15 cellular contexts compared by ENCODE assay signal in the genomic region with DNA sequence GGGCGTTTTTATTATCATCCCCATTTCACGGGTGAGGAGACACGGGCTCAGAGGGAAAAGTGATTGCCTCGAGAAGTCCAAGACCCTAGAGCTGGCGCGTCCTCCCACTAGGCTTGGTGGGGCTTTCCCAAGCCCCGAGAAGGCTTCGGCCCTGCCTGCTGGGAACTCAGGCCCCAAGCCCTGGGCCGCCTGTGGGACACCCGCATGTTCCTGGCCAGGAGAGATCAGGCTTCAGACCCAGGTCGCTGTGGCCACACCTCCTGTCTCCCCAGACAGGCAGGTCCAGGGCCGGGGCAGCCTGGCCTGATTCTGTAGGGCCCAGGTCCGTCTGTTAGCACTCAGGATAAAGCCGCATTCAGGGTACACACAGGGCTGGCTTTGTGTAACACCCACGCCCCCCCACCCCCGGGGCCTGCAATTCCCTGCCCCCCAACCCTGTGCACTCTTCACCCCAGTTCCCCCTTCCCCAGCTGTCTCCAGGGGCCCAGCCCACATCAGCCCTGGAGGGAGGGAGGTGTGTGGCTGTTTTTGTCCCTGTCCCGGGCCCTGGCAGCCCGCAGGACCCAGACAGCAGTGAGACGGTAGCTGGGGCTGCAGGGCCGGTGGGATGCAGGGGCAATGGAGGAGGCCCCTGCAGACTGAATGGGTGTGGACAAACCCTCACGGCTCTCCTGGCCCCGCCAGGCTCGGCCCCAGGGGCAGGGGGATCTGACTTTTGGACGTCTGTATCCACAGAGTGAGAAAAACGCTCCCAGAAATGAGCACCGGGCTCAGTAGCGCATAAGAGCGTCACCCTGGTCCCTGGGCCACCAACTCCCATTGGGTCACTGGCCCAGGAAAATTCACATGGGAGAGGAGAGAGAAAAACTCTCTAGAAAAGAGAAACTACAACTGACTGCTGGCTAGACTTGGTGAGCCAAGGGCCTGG. TPM values are rescaled to one million over a fixed set of nuclear protein-coding genes. Genes with fewer than 3 reads are reported as not detected.
A peak's percentile ranks its signal among the peaks of the same experiment; 100 is the strongest.
DNase-seq lines count a peak whose midpoint lies in the region; ATAC-seq and TF ChIP-seq lines count a peak whose summit lies in the region.
"Had no signal": no experiment of that assay in that cellular context is flagged by ENCODE, and none has a peak within 500 bp of the region (broad histone marks: within the 10 kb centered on the region; RNA-seq: fewer than 3 reads in every experiment).

No MANE protein-coding gene starts in this region.

- no peak overlapping the region for H3K4me3 ChIP-seq in body of pancreas
- H3K4me3 ChIP-seq in HAP-1: no peak overlapping the region

- H3K36me3 ChIP-seq in body of pancreas (replicated peaks in 1 of 2; ENCODE audit: insufficient read depth in 1 of 2, low read depth in 2 of 2) (no peaks in the 10 kb centered on the region), HAP-1 (replicated peaks) (no peaks in the 10 kb centered on the region)

- H3K27me3 ChIP-seq in body of pancreas: no peaks in the 10 kb centered on the region
- H3K27me3 ChIP-seq in HAP-1 (ENCODE audit: low read depth): no peaks in the 10 kb centered on the region

- TF ChIP-seq CTCF in body of pancreas (IDR thresholded peaks at IDR 0.05) (no peak), mesothelial cell of epicardium (IDR thresholded peaks at IDR 0.05; ENCODE audit: unreplicated experiment) (no peak)

- peaks cover 16% of the 10 kb centered on the region for H3K4me1 Mint-ChIP-seq in activated naive CD4-positive, alpha-beta T cell treated with anti-CD3 and anti-CD28 coated beads for 36 hours (ENCODE audit: low read depth)
- H3K4me1 Mint-ChIP-seq in mesothelial cell of epicardium: peaks cover 7% of the 10 kb centered on the region

- no peak overlapping the region for H3K27ac ChIP-seq in body of pancreas

- DNase-seq in activated naive CD4-positive, alpha-beta T cell treated with anti-CD3 and anti-CD28 coated beads, Interleukin-2, amount 50 U/mL, for 16 hours: peak; percentile 7
- DNase-seq in activated naive CD4-positive, alpha-beta T cell treated with anti-CD3 and anti-CD28 coated beads for 36 hours: no peak
- DNase-seq in body of pancreas (peak in 3 of 4 donors; percentile 6 to 15 (median 10)), mesothelial cell of epicardium (ENCODE audit: low spot score in 2 of 2, unreplicated experiment in 2 of 2) (peak in 1 of 2 experiments; percentile 9), ureter (ENCODE audit: low spot score) (peak; percentile 29), HAP-1 (ENCODE audit: low spot score in 2 of 2) (no peak), AG08396 (ENCODE audit: low spot score) (no peak)
- DNase-seq in stimulated activated CD4-positive, alpha-beta T cell treated with anti-CD3 and anti-CD28 coated beads, Interleukin-12 subunit alpha, Interleukin-12 subunit beta, amount 100 ng/mL, for 4 hours: no peak
- DNase-seq: cerebellar nuclear complex, EL, erythroblast had no signal

- no peak overlapping the region for H3K4me3 Mint-ChIP-seq in activated naive CD4-positive, alpha-beta T cell treated with anti-CD3 and anti-CD28 coated beads for 36 hours
- no peak overlapping the region for H3K4me3 Mint-ChIP-seq in mesothelial cell of epicardium
- H3K4me3 Mint-ChIP-seq: activated naive CD4-positive, alpha-beta T cell treated with anti-CD3 and anti-CD28 coated beads, Interleukin-2, amount 50 U/mL, for 24 hours; B cell; neural crest cell had no signal

- no peak for ATAC-seq in body of pancreas
- ATAC-seq: HCT116 had no signal

- H3K36me3 Mint-ChIP-seq in activated naive CD4-positive, alpha-beta T cell treated with anti-CD3 and anti-CD28 coated beads for 36 hours (ENCODE audit: low read depth): no peaks in the 10 kb centered on the region
- peaks cover 2% of the 10 kb centered on the region for H3K36me3 Mint-ChIP-seq in mesothelial cell of epicardium

- H3K4me1 ChIP-seq in body of pancreas (peaks cover 10% of the 10 kb centered on the region), HAP-1 (no peaks in the 10 kb centered on the region)

- WGBS in body of pancreas, 2 donors: 71 to 79% methylated on average over 4 to 27 of the region's 28 CpGs

- no peaks in the 10 kb centered on the region for H3K27me3 Mint-ChIP-seq in activated naive CD4-positive, alpha-beta T cell treated with anti-CD3 and anti-CD28 coated beads for 36 hours (ENCODE audit: low read depth)
- no peaks in the 10 kb centered on the region for H3K27me3 Mint-ChIP-seq in mesothelial cell of epicardium (ENCODE audit: low read depth)
- H3K27me3 Mint-ChIP-seq: activated naive CD4-positive, alpha-beta T cell treated with anti-CD3 and anti-CD28 coated beads, Interleukin-2, amount 50 U/mL, for 24 hours; B cell had no signal

- CTCF ChIA-PET in activated naive CD4-positive, alpha-beta T cell treated with anti-CD3 and anti-CD28 coated beads for 36 hours (lab: Charles Lee): no interaction called here

- in situ Hi-C loops in HAP-1 (cut with MboI; ENCODE audit: low sequenced_read_pairs): no loop called here

- H3K27ac Mint-ChIP-seq in activated naive CD4-positive, alpha-beta T cell treated with anti-CD3 and anti-CD28 coated beads for 36 hours: no peak overlapping the region
- peak overlapping the region; percentile 66 for H3K27ac Mint-ChIP-seq in mesothelial cell of epicardium
- H3K27ac Mint-ChIP-seq: activated naive CD4-positive, alpha-beta T cell treated with anti-CD3 and anti-CD28 coated beads, Interleukin-2, amount 50 U/mL, for 24 hours; B cell had no signal

- H3K9me3 ChIP-seq in body of pancreas (no peaks in the 10 kb centered on the region), HAP-1 (no peaks in the 10 kb centered on the region)

- H3K9me3 Mint-ChIP-seq in activated naive CD4-positive, alpha-beta T cell treated with anti-CD3 and anti-CD28 coated beads for 36 hours: no peaks in the 10 kb centered on the region
- H3K9me3 Mint-ChIP-seq in mesothelial cell of epicardium: no peaks in the 10 kb centered on the region
- H3K9me3 Mint-ChIP-seq: activated naive CD4-positive, alpha-beta T cell treated with anti-CD3 and anti-CD28 coated beads, Interleukin-2, amount 50 U/mL, for 24 hours; neural crest cell had no signal

- intact Hi-C loops in activated naive CD4-positive, alpha-beta T cell treated with anti-CD3 and anti-CD28 coated beads for 36 hours (cut with micrococcal nuclease): no loop called here
- intact Hi-C loops in body of pancreas (cut with DNase I): no loop called here

- TF ChIP-seq POLR2A in body of pancreas (IDR thresholded peaks at IDR 0.05): no peak

RNA-seq across cellular contexts. Expression of gene ZBP1, which starts 42.4 kb away (rescaled TPM):
- total RNA-seq in activated naive CD4-positive, alpha-beta T cell treated with anti-CD3 and anti-CD28 coated beads for 36 hours: under 1 TPM in 1 of 2 experiments, not detected in 1; 0.14 TPM
- under 1 TPM in 1 of 2 donors, not detected in 1; 0.26 TPM for total RNA-seq in body of pancreas
- not detected in 3 replicates for total RNA-seq in mesothelial cell of epicardium
- 2.4 TPM for total RNA-seq in ureter
- total RNA-seq: neural crest cell had no signal

RNA-seq across cellular contexts. Expression of gene PMEPA1, which starts 47.2 kb away (rescaled TPM):
- total RNA-seq in activated naive CD4-positive, alpha-beta T cell treated with anti-CD3 and anti-CD28 coated beads for 36 hours: 1 to 10 TPM; 2.0 to 2.2 TPM
- total RNA-seq in body of pancreas: 10 to 100 TPM; 22.7 to 23.9 TPM
- 39.7 to 40.7 TPM (median 39.9 TPM) in 3 replicates for total RNA-seq in mesothelial cell of epicardium
- 15.2 TPM for total RNA-seq in ureter

Comparison
In these comparisons a context has a peak if more than half of its experiments do, and no peak if none do; other contexts are left out.
1. DNase-seq: peak in activated naive CD4-positive, alpha-beta T cell treated with anti-CD3 and anti-CD28 coated beads, Interleukin-2, amount 50 U/mL, for 16 hours (single experiment), body of pancreas (3 of 4) and ureter (single experiment); none in activated naive CD4-positive, alpha-beta T cell treated with anti-CD3 and anti-CD28 coated beads for 36 hours (single experiment), HAP-1 (0 of 2), AG08396 (single experiment) and stimulated activated CD4-positive, alpha-beta T cell treated with anti-CD3 and anti-CD28 coated beads, Interleukin-12 subunit alpha, Interleukin-12 subunit beta, amount 100 ng/mL, for 4 hours (single experiment).